In genomic region chr4:3800351-3800750, GRCh38 we compare ENCODE assay signal across 18 cellular contexts. TPM values are rescaled to one million over a fixed set of nuclear protein-coding genes. Genes with fewer than 3 reads are reported as not detected.
DNase-seq lines count a peak whose midpoint lies in the region; ATAC-seq, FAIRE-seq and TF ChIP-seq lines count a peak whose summit lies in the region.
"Had no signal": no experiment of that assay in that cellular context is flagged by ENCODE, and none has a peak within 500 bp of the region (broad histone marks: within the 10 kb centered on the region; RNA-seq: fewer than 3 reads in every experiment).

No MANE protein-coding gene starts in this region.

- H2BK15ac ChIP-seq in H1 (ENCODE audit: low read length) = peak overlapping the region; percentile 46; the same call in 1 of the 2 replicates

- no peaks in the 10 kb centered on the region for H3K9me2 ChIP-seq in hepatocyte (replicated peaks; ENCODE audit: insufficient read depth)

- peaks cover 68% of the 10 kb centered on the region for H3K27me3 Mint-ChIP-seq in Calu3 (ENCODE audit: unreplicated experiment)

- H2BK12ac ChIP-seq in H1 (ENCODE audit: low read depth, low read length) = no peak overlapping the region

- H3K4me3 ChIP-seq in left ventricle myocardium inferior (no peak overlapping the region), H1 (ENCODE audit: extremely low read depth in 1 of 4, insufficient read depth in 2 of 4, low read depth in 3 of 4, low read length in 4 of 4) (no peak overlapping the region), lower lobe of right lung (no peak overlapping the region), adrenal gland (no peak overlapping the region), hepatocyte (no peak overlapping the region)
- H3K4me3 ChIP-seq: BLaER1, GM23338 had no signal

- no peak for ATAC-seq in Right ventricle myocardium superior (ENCODE audit: poor library complexity)
- no peak for ATAC-seq in lower lobe of right lung
- ATAC-seq: GM23338, HCT116 had no signal

- DNase-seq in Right ventricle myocardium superior (peak; percentile 20), left ventricle myocardium inferior (no peak), H1 (ENCODE audit: low read depth in 1 of 2, low spot score in 2 of 2) (no peak), lower lobe of right lung (peak; percentile 30), adrenal gland (no peak), Calu3 (no peak), hepatocyte (ENCODE audit: low spot score) (no peak)
- DNase-seq: 8988T; CD4-positive, alpha-beta memory T cell; DMS79 treated with DMSO at 0.1 percent for 48 hours; GF-D8; H7; HFFc6 had no signal

- no peak overlapping the region for H2AK5ac ChIP-seq in H1 (ENCODE audit: low read depth, low read length)

- no peak for TF ChIP-seq EP300 in H1 (IDR thresholded peaks at IDR 0.05; ENCODE audit: borderline replicate concordance in 1 of 2, low read depth in 2 of 2, low read length in 2 of 2)

- H3K9me3 ChIP-seq in left ventricle myocardium inferior (replicated peaks) (peaks cover 17% of the 10 kb centered on the region), H1 (ENCODE audit: insufficient read depth in 2 of 2, low read depth in 1 of 2, low read length in 1 of 2) (peaks cover 6 to 7% of the 10 kb centered on the region in 2 experiments; a peak in 2 of 4 replicates), lower lobe of right lung (no peaks in the 10 kb centered on the region), adrenal gland (replicated peaks in 1 of 3) (no peaks in the 10 kb centered on the region), hepatocyte (ENCODE audit: low read depth) (no peaks in the 10 kb centered on the region)

- no peaks in the 10 kb centered on the region for H4K20me1 ChIP-seq in H1 (replicated peaks in 1 of 2; ENCODE audit: control insufficient read depth in 1 of 2, insufficient read depth in 2 of 2, low read length in 2 of 2)
- H4K20me1 ChIP-seq in hepatocyte (ENCODE audit: insufficient read depth, poor library complexity, severe bottlenecking) = no peaks in the 10 kb centered on the region
- H4K20me1 ChIP-seq: BLaER1 had no signal

- H4K8ac ChIP-seq in H1 (ENCODE audit: extremely low read depth, insufficient read depth, low read length) = no peak overlapping the region

- H3K27ac ChIP-seq in left ventricle myocardium inferior (replicated peaks) = no peak overlapping the region
- H3K27ac ChIP-seq in H1 (ENCODE audit: low read depth, low read length) = no peak overlapping the region
- H3K27ac ChIP-seq in lower lobe of right lung = no peak overlapping the region
- no peak overlapping the region for H3K27ac ChIP-seq in adrenal gland
- no peak overlapping the region for H3K27ac ChIP-seq in hepatocyte
- H3K27ac ChIP-seq: BLaER1 had no signal

- POLR2A ChIA-PET in H1 (lab: Charles Lee; ENCODE audit: partially characterized antibody) = no interaction called here

- no peak overlapping the region for H3K9ac ChIP-seq in H1 (replicated peaks in 1 of 4; ENCODE audit: extremely low read depth in 1 of 4, low read depth in 3 of 4, low read length in 3 of 4)
- H3K9ac ChIP-seq: BLaER1 had no signal

- H3K4me1 ChIP-seq in left ventricle myocardium inferior (no peaks in the 10 kb centered on the region), H1 (replicated peaks in 1 of 4; ENCODE audit: control insufficient read depth in 3 of 4, insufficient read depth in 4 of 4, low read length in 3 of 4) (peaks cover 4 to 17% (median 8%) of the 10 kb centered on the region in 4 experiments; a peak in 6 of 7 replicates), lower lobe of right lung (no peaks in the 10 kb centered on the region), adrenal gland (replicated peaks in 1 of 2) (no peaks in the 10 kb centered on the region), hepatocyte (ENCODE audit: insufficient read depth) (no peaks in the 10 kb centered on the region)

- intact Hi-C loops in Right ventricle myocardium superior (cut with DNase I) (no loop called here), left ventricle myocardium inferior (cut with micrococcal nuclease) (no loop called here), lower lobe of right lung (cut with DNase I) (no loop called here), adrenal gland (cut with DNase I) (no loop called here), Calu3 (cut with micrococcal nuclease; ENCODE audit: unreplicated experiment) (no loop called here)

- H4K91ac ChIP-seq in H1 (replicated peaks; ENCODE audit: insufficient read length, low read length) = peak overlapping the region; percentile 7

- H4K5ac ChIP-seq in H1 (ENCODE audit: insufficient read length, low read depth, low read length) = no peak overlapping the region

- no peak for TF ChIP-seq CTCF in left ventricle myocardium inferior (IDR thresholded peaks at IDR 0.05; ENCODE audit: borderline replicate concordance)
- TF ChIP-seq CTCF in H1 (IDR thresholded peaks at IDR 0.05; ENCODE audit: control extremely low read depth in 1 of 3, insufficient read depth in 1 of 3, low read depth in 1 of 3, low read length in 3 of 3) = no peak
- no peak for TF ChIP-seq CTCF in lower lobe of right lung (IDR thresholded peaks at IDR 0.05)
- TF ChIP-seq CTCF in adrenal gland (IDR thresholded peaks at IDR 0.05) = no peak
- no peak for TF ChIP-seq CTCF in Calu3 (IDR thresholded peaks at IDR 0.05; ENCODE audit: unreplicated experiment)
- TF ChIP-seq CTCF in hepatocyte (IDR thresholded peaks at IDR 0.05; ENCODE audit: poor library complexity) = no peak

- H3K18ac ChIP-seq in H1 (ENCODE audit: extremely low read depth, low read length) = peak overlapping the region; percentile 19; the same call in 1 of the 2 replicates

- no peak for TF ChIP-seq RAD21 in H1 (IDR thresholded peaks at IDR 0.05 in 1 of 2, conservative IDR thresholded peaks at IDR 0.05 in 1 of 2; ENCODE audit: low read depth in 2 of 2, low read length in 2 of 2)

- no peak overlapping the region for H3K23ac ChIP-seq in H1 (ENCODE audit: insufficient read length)

- H3K4me1 Mint-ChIP-seq in Calu3 (ENCODE audit: low read depth, unreplicated experiment) = no peaks in the 10 kb centered on the region
- H3K4me1 Mint-ChIP-seq: CD14-positive monocyte; CD4-positive, alpha-beta memory T cell had no signal

- H3K14ac ChIP-seq in H1 (ENCODE audit: insufficient read length) = no peak overlapping the region

- H3K4ac ChIP-seq in H1 (replicated peaks; ENCODE audit: insufficient read length, low read depth, low read length) = no peak overlapping the region

- CTCF ChIA-PET in H1 (lab: Charles Lee; ENCODE audit: partially characterized antibody) (interaction anchor here (0.9 to 2.2 kb wide), 3 partner anchors 10 to 80 kb away, joined by 3 to 10 read pairs (median 3); no protein-coding TSS in a partner anchor), Calu3 (lab: Charles Lee) (no interaction called here)

- no peak overlapping the region for H2AFZ ChIP-seq in H1 (ENCODE audit: low read length)
- H2AFZ ChIP-seq in hepatocyte = no peak overlapping the region
- H2AFZ ChIP-seq: GM23338 had no signal

- H3K4me2 ChIP-seq in H1 (ENCODE audit: insufficient read depth in 1 of 2, low read depth in 2 of 2, low read length in 2 of 2) (no peak overlapping the region), hepatocyte (no peak overlapping the region)
- H3K4me2 ChIP-seq: BLaER1, GM23338 had no signal

- H3K23me2 ChIP-seq in H1 (ENCODE audit: low read depth, low read length) = no peaks in the 10 kb centered on the region

- no peak overlapping the region for H3K27ac Mint-ChIP-seq in Calu3 (ENCODE audit: unreplicated experiment)
- H3K27ac Mint-ChIP-seq: CD14-positive monocyte; CD4-positive, alpha-beta memory T cell; GM23338; HFFc6 had no signal

- BruUV-seq in Calu3 (replicated peaks; lab: Mats Ljungman, UMichigan) = no TSS peak

- H3K27me3 ChIP-seq in left ventricle myocardium inferior (ENCODE audit: low read depth) (peaks cover 85% of the 10 kb centered on the region), H1 (replicated peaks in 1 of 4; ENCODE audit: control insufficient read depth in 3 of 4, extremely low read depth in 1 of 4, insufficient read depth in 3 of 4, low read length in 3 of 4) (peaks cover 0 to 3% (median 0%) of the 10 kb centered on the region in 4 experiments; a peak in 1 of 7 replicates), lower lobe of right lung (ENCODE audit: low read depth) (peaks cover 20% of the 10 kb centered on the region), adrenal gland (peaks cover 8% of the 10 kb centered on the region), hepatocyte (no peaks in the 10 kb centered on the region)
- H3K27me3 ChIP-seq: BLaER1 had no signal

- peaks cover 3% of the 10 kb centered on the region for H3K36me3 Mint-ChIP-seq in Calu3 (ENCODE audit: insufficient read depth, unreplicated experiment)
- H3K36me3 Mint-ChIP-seq: CD14-positive monocyte; CD4-positive, alpha-beta memory T cell had no signal

- H3K56ac ChIP-seq in H1 (replicated peaks; ENCODE audit: insufficient read length, low read depth, low read length) = no peak overlapping the region

- no peaks in the 10 kb centered on the region for H3K9me3 Mint-ChIP-seq in Calu3 (ENCODE audit: low read depth, unreplicated experiment)

- 78% methylated on average over 12 of the region's 12 CpGs; no CpG with 5 or more reads in 1 of the 2 experiments for WGBS in H1 (ENCODE audit: extremely low coverage in 1 of 2, insufficient coverage in 1 of 2, insufficient read length in 1 of 2, insufficient replicate concordance in 2 of 2, low coverage in 1 of 2, low lambda C conversion rate in 2 of 2, missing lambda C conversion rate in 1 of 2), 2 experiments
- 69 to 80% (median 77%) methylated on average over 12 of the region's 12 CpGs for WGBS in adrenal gland, 4 donors
- 86% methylated on average over 12 of the region's 12 CpGs for WGBS in hepatocyte (ENCODE audit: low lambda C conversion rate, missing lambda C conversion rate)

- no peak overlapping the region for H2BK120ac ChIP-seq in H1 (replicated peaks; ENCODE audit: low read depth, low read length)

- H3K79me2 ChIP-seq in H1 (ENCODE audit: control insufficient read depth in 1 of 2, insufficient read depth in 2 of 2, low read length in 2 of 2) (no peaks in the 10 kb centered on the region), hepatocyte (no peaks in the 10 kb centered on the region)

- H2BK5ac ChIP-seq in H1 (ENCODE audit: low read depth, low read length) = no peak overlapping the region; the same call in 1 of the 2 replicates

- FAIRE-seq in H1 (lab: Jason Lieb, UNC) = no peak

- H3K36me3 ChIP-seq in left ventricle myocardium inferior = no peaks in the 10 kb centered on the region
- H3K36me3 ChIP-seq in H1 (ENCODE audit: control insufficient read depth in 2 of 4, insufficient read depth in 4 of 4, low read length in 3 of 4) = no peaks in the 10 kb centered on the region; a peak in 1 of 8 replicates
- H3K36me3 ChIP-seq in lower lobe of right lung = no peaks in the 10 kb centered on the region
- no peaks in the 10 kb centered on the region for H3K36me3 ChIP-seq in adrenal gland (replicated peaks in 1 of 2)
- H3K36me3 ChIP-seq in hepatocyte (replicated peaks; ENCODE audit: insufficient read depth, low read depth) = no peaks in the 10 kb centered on the region
- H3K36me3 ChIP-seq: BLaER1 had no signal

- no peak for TF ChIP-seq POLR2A in H1 (IDR thresholded peaks at IDR 0.05; ENCODE audit: control extremely low read depth in 1 of 2, low read depth in 2 of 2, low read length in 2 of 2)
- no peak for TF ChIP-seq POLR2A in adrenal gland (IDR thresholded peaks at IDR 0.05)

- no peaks in the 10 kb centered on the region for H3K79me1 ChIP-seq in H1 (ENCODE audit: low read depth, low read length)

- H3K4me3 Mint-ChIP-seq in Calu3 (ENCODE audit: low read depth, unreplicated experiment) = no peak overlapping the region
- H3K4me3 Mint-ChIP-seq: CD14-positive monocyte; CD4-positive, alpha-beta memory T cell; GM23338; HFFc6 had no signal

- H2BK20ac ChIP-seq in H1 (ENCODE audit: low read length) = 0 out of 2 replicates have a peak overlapping the region, but pooled peaks have one; percentile 72

RNA-seq across cellular contexts. Expression of gene ADRA2C, which starts 34.2 kb away (rescaled TPM):
- 6.2 TPM for total RNA-seq in Right ventricle myocardium superior
- 4.5 TPM for total RNA-seq in left ventricle myocardium inferior
- total RNA-seq in H1 (2021; fragmentation: NEBNext Ultra II Directional; extraction: Animal tissue kit (Norgen Biotek cat#: 25700)) = 13.8 and 14.8 TPM in 2 replicates
- polyA plus RNA-seq in H1 (2011; rRNA removed) = 14.6 and 27.3 TPM in 2 replicates
- 15.1 TPM for polyA plus RNA-seq in H1 (2011; cell fraction: cytosol; rRNA removed)
- 35.4 TPM for polyA plus RNA-seq in H1 (2011; cell fraction: nucleus; rRNA removed)
- polyA plus RNA-seq in H1 (2012, experiment 1 of 2) = 4.8 to 12.3 TPM (median 11.4 TPM) in 4 replicates
- 5.9 TPM for polyA plus RNA-seq in H1 (2012, experiment 2 of 2)
- polyA plus RNA-seq in H1 (2013, experiment 1 of 2) = 9.6 TPM
- polyA plus RNA-seq in H1 (2013, experiment 2 of 2) = 8.5 TPM
- polyA minus RNA-seq in H1 (2011; rRNA and poly(A)+ RNA removed) = 10.0 and 12.3 TPM in 2 replicates
- polyA minus RNA-seq in H1 (2011; cell fraction: cytosol; rRNA and poly(A)+ RNA removed) = 11.6 TPM
- polyA minus RNA-seq in H1 (2011; cell fraction: nucleus; rRNA and poly(A)+ RNA removed) = 16.3 TPM
- total RNA-seq in lower lobe of right lung = 2.5 TPM
- total RNA-seq in adrenal gland = 10 to 100 TPM in 3 of 8 donors, 1 to 10 TPM in 5; 1.7 to 34.0 (median 5.5) TPM
- 1 to 10 TPM; 1.2 to 9.2 (median 5.7) TPM for polyA plus RNA-seq in adrenal gland
- 2.4 and 3.4 TPM in 2 replicates for total RNA-seq in Calu3 (2022)
- total RNA-seq in hepatocyte = 4.9 and 6.3 TPM in 2 replicates
- polyA plus RNA-seq in hepatocyte = 7.7 and 11.0 TPM in 2 replicates
- total RNA-seq: CD4-positive, alpha-beta memory T cell had no signal
- polyA plus RNA-seq: AG04450; CD14-positive monocyte; CD4-positive, alpha-beta memory T cell had no signal

Comparison
In these comparisons a context has a peak if more than half of its experiments do, and no peak if none do; other contexts are left out.
1. DNase-seq: peak in Right ventricle myocardium superior (single experiment) and lower lobe of right lung (single experiment); none in left ventricle myocardium inferior (single experiment), H1 (0 of 2), adrenal gland (0 of 7), Calu3 (single experiment) and hepatocyte (single experiment).